In the genomic region with DNA sequence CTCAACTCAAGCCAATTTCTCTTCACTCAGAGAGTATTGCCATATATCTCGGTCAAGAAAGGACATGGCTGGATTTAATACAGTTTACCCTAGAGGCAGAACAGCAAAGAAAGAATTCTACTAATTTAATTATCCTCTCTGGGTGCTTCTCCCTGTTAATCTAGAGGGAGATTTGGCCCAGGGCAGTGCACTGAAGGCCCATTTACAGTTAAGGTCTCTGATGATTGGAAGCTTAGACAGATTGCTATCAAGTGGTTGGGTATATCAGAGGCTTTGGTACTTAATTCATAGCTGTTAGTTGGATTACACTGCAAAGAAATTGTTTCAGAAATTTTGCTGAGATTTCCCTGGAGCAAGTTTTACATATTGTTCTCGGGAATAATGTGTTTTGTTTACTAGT, we compare ENCODE assay signal across 22 cellular contexts. TPM values are rescaled to one million over a fixed set of nuclear protein-coding genes. Genes with fewer than 3 reads are reported as not detected.
DNase-seq lines count a peak whose midpoint lies in the region; ATAC-seq and TF ChIP-seq lines count a peak whose summit lies in the region.
"Had no signal": no experiment of that assay in that cellular context is flagged by ENCODE, and none has a peak within 500 bp of the region (broad histone marks: within the 10 kb centered on the region; RNA-seq: fewer than 3 reads in every experiment).

No MANE protein-coding gene starts in this region.

- H3K4me1 ChIP-seq in SK-N-SH (ENCODE audit: control insufficient read depth in 1 of 2, insufficient read depth in 2 of 2, low read depth in 1 of 2, low read length in 1 of 2) (no peaks in the 10 kb centered on the region; a peak in 1 of 4 replicates), stomach (peaks cover 0 to 10% (median 2%) of the 10 kb centered on the region in 4 donors)
- H3K4me1 ChIP-seq: BLaER1 had no signal

- CTCF ChIA-PET in SK-N-SH (lab: Yijun Ruan, JAX), result interaction anchor here (1.5 kb wide), 2 partner anchors 10 to 840 kb away, joined by 3 read pairs; no protein-coding TSS in a partner anchor

- POLR2A ChIA-PET in SK-N-SH (lab: Yijun Ruan, JAX), result no interaction called here

- WGBS in SK-N-SH (ENCODE audit: low lambda C conversion rate), result 12% methylated on average over 2 of the region's 2 CpGs
- 61 to 96% (median 73%) methylated on average over 2 of the region's 2 CpGs for WGBS in stomach, 5 donors

- no peak for TF ChIP-seq RAD21 in SK-N-SH (IDR thresholded peaks at IDR 0.05; ENCODE audit: low read length)

- H3K27ac ChIP-seq in SK-N-SH (ENCODE audit: low read depth in 2 of 2, low read length in 1 of 2) (no peak overlapping the region), stomach (no peak overlapping the region)
- H3K27ac ChIP-seq: 22Rv1, A549, BLaER1 had no signal

- H3K4me3 ChIP-seq in SK-N-SH (ENCODE audit: low read depth in 2 of 2, low read length in 1 of 2) (no peak overlapping the region), stomach (no peak overlapping the region)
- H3K4me3 ChIP-seq: A549, BLaER1 had no signal

- TF ChIP-seq CTCF in SK-N-SH (IDR thresholded peaks at IDR 0.05) (no peak), stomach (IDR thresholded peaks at IDR 0.05) (no peak)

- H3K9me3 ChIP-seq in SK-N-SH (no peaks in the 10 kb centered on the region), stomach (peaks cover 0 to 6% (median 2%) of the 10 kb centered on the region in 4 donors)
- H3K9me3 ChIP-seq: A549 had no signal

- no peak overlapping the region for H3K9ac ChIP-seq in SK-N-SH
- H3K9ac ChIP-seq: BLaER1 had no signal

- H2AFZ ChIP-seq in SK-N-SH (ENCODE audit: low read depth), result no peak overlapping the region

- peak; percentile 42 for DNase-seq in SK-N-SH
- DNase-seq in NCI-H82 (lab: John Stamatoyannopoulos, UW), result peak; percentile 32
- no peak for DNase-seq in medulla oblongata (ENCODE audit: extremely low spot score)
- no peak for DNase-seq in stomach
- DNase-seq: AML-193; C1 segment of cervical spinal cord; CD4-positive, alpha-beta memory T cell; CD4-positive, CD25-positive, alpha-beta regulatory T cell; CD8-positive, alpha-beta memory T cell; COR-L47; DMS 273 treated with DMSO at 0.1 percent for 48 hours; DMS153; DMS53; DMS79; DND-41; EL; GF-D8 had no signal

- TF ChIP-seq POLR2A in stomach (IDR thresholded peaks at IDR 0.05), result no peak

- H3K36me3 ChIP-seq in SK-N-SH (replicated peaks in 1 of 2; ENCODE audit: control insufficient read depth in 1 of 2, insufficient read depth in 2 of 2, low read length in 1 of 2) (no peaks in the 10 kb centered on the region), stomach (no peaks in the 10 kb centered on the region)
- H3K36me3 ChIP-seq: BLaER1 had no signal

- TF ChIP-seq EP300 in SK-N-SH (IDR thresholded peaks at IDR 0.05; ENCODE audit: borderline replicate concordance in 1 of 2, low read depth in 1 of 2, low read length in 1 of 2), result peak in 1 of 2 experiments; percentile 33; a peak in 1 of 4 replicates
- no peak for TF ChIP-seq EP300 in stomach (IDR thresholded peaks at IDR 0.05)

- no peaks in the 10 kb centered on the region for H3K9me2 ChIP-seq in SK-N-SH

- H4K20me1 ChIP-seq in SK-N-SH (ENCODE audit: insufficient read depth), result no peaks in the 10 kb centered on the region
- H4K20me1 ChIP-seq: BLaER1 had no signal

- H3K79me2 ChIP-seq in SK-N-SH (ENCODE audit: insufficient read depth), result no peaks in the 10 kb centered on the region

- intact Hi-C loops in stomach (cut with DNase I; ENCODE audit: low total_unique reads), result no loop called here

- no peak overlapping the region for H3K4me2 ChIP-seq in SK-N-SH
- H3K4me2 ChIP-seq: A549, BLaER1 had no signal

- H3K27me3 ChIP-seq in SK-N-SH (ENCODE audit: insufficient read depth) (0 out of 2 replicates have a peak, but pooled peaks cover 4% of the 10 kb centered on the region), stomach (peaks cover 0 to 11% (median 9%) of the 10 kb centered on the region in 3 donors)
- H3K27me3 ChIP-seq: BLaER1 had no signal

- H3F3A ChIP-seq in SK-N-SH (replicated peaks; ENCODE audit: insufficient read depth), result no peaks in the 10 kb centered on the region

- ATAC-seq in SK-N-SH treated with all-trans-retinoic acid at 6 μM for 48 hours, result no peak
- ATAC-seq: A549 had no signal

TF ChIP-seq in SK-N-SH, 30 proteins besides CTCF, POLR2A, EP300 and RAD21:
- TF ChIP-seq MXI1 (IDR thresholded peaks at IDR 0.05; ENCODE audit: low read depth, low read length) (no peak), GATA2 (CRISPR knock-in tag; IDR thresholded peaks at IDR 0.05) (peak; percentile 57; the same call in 1 of the 2 replicates)
TF ChIP-seq in SK-N-SH: peak in this region for 1.

TF ChIP-seq in SK-N-SH treated with all-trans-retinoic acid at 6 μM for 48 hours, 23 proteins besides CTCF, POLR2A, EP300 and RAD21:
- TF ChIP-seq OSR1 (CRISPR knock-in tag; IDR thresholded peaks at IDR 0.05), result no peak
- TF ChIP-seq TCF4 (CRISPR knock-in tag; IDR thresholded peaks at IDR 0.05; ENCODE audit: borderline replicate concordance), result no peak
- no peak for TF ChIP-seq PPARA (CRISPR knock-in tag; IDR thresholded peaks at IDR 0.05; ENCODE audit: borderline replicate concordance)
- TF ChIP-seq ZC3H10 (CRISPR knock-in tag; IDR thresholded peaks at IDR 0.05), result no peak
- no peak for TF ChIP-seq POU6F1 (CRISPR knock-in tag; IDR thresholded peaks at IDR 0.05; ENCODE audit: borderline replicate concordance, low read depth)

RNA-seq across cellular contexts. Expression of gene CNKSR2, which starts 4.6 kb away (rescaled TPM):
- polyA plus RNA-seq in SK-N-SH (2012; rRNA removed), result 0.03 and 0.08 TPM in 2 replicates
- polyA plus RNA-seq in SK-N-SH (2012; cell fraction: cytosol; rRNA removed), result 0.03 and 0.04 TPM in 2 replicates
- polyA plus RNA-seq in SK-N-SH (2012; cell fraction: nucleus; rRNA removed), result 0.11 and 0.14 TPM in 2 replicates
- total RNA-seq in stomach, result 10 to 100 TPM in 2 of 5 donors, 1 to 10 TPM in 2, under 1 TPM in 1; 0.58 to 33.8 (median 9.4) TPM
- 1 to 10 TPM in 2 of 3 donors, under 1 TPM in 1; 0.65 to 1.7 (median 1.1) TPM for polyA plus RNA-seq in stomach
- total RNA-seq: A172 had no signal

Comparison
In these comparisons a context has a peak if more than half of its experiments do, and no peak if none do; other contexts are left out.
1. DNase-seq: peak in SK-N-SH (single experiment) and NCI-H82 (single experiment); none in medulla oblongata (single experiment) and stomach (single experiment).